Comparison of ENCODE assay signal across 8 cellular contexts in genomic region chr9:19934301-19934868, GRCh38.
DNase-seq lines count a peak whose midpoint lies in the region; ATAC-seq and TF ChIP-seq lines count a peak whose summit lies in the region.

No MANE protein-coding gene starts in this region.

- TF ChIP-seq CTCF in ascending aorta (IDR thresholded peaks at IDR 0.05), result no peak

- intact Hi-C loops in ascending aorta (cut with DNase I), result no loop called here

- H3K4me3 ChIP-seq in ascending aorta (peak overlapping the region; percentile 46 to 65), iPS DF 6.9 (ENCODE audit: low read length) (peak overlapping the region; percentile 25; the same call in 1 of the 2 replicates)

- DNase-seq in ELF-1 (ENCODE audit: low read depth, low spot score) (peak; percentile 51), ascending aorta (ENCODE audit: low spot score in 2 of 2) (no peak), iPS DF 6.9 (ENCODE audit: low read depth, low spot score) (no peak), renal cortical epithelial cell (ENCODE audit: low read depth) (peak; percentile 11), cerebellar nuclear complex (lab: John Stamatoyannopoulos, UW) (no peak), foreskin melanocyte (no peak)

- no peaks in the 10 kb centered on the region for H3K27me3 ChIP-seq in ascending aorta
- no peaks in the 10 kb centered on the region for H3K27me3 ChIP-seq in iPS DF 6.9 (ENCODE audit: control insufficient read depth, insufficient read depth, low read length)

- H3K4me1 ChIP-seq in ascending aorta (no peaks in the 10 kb centered on the region), iPS DF 6.9 (ENCODE audit: control insufficient read depth, insufficient read depth, low read length) (peaks cover 2% of the 10 kb centered on the region; the same call in 1 of the 2 replicates)

- no peaks in the 10 kb centered on the region for H3K9me3 ChIP-seq in ascending aorta
- no peaks in the 10 kb centered on the region for H3K9me3 ChIP-seq in iPS DF 6.9 (ENCODE audit: control insufficient read depth, insufficient read depth, low read length)

- no CpG with 5 or more reads among the region's 41 CpGs for WGBS in iPS DF 6.9 (ENCODE audit: insufficient coverage, insufficient read length)

- ATAC-seq in HG02678 (IDR thresholded peaks at IDR 0.05; ENCODE audit: unreplicated experiment) (no peak), GM18502 (IDR thresholded peaks at IDR 0.05; ENCODE audit: poor library complexity, unreplicated experiment) (no peak)

- H3K36me3 ChIP-seq in ascending aorta (no peaks in the 10 kb centered on the region), iPS DF 6.9 (ENCODE audit: control insufficient read depth, insufficient read depth, low read length) (no peaks in the 10 kb centered on the region)

- no peak overlapping the region for H3K27ac ChIP-seq in ascending aorta
- no peak overlapping the region for H3K27ac ChIP-seq in iPS DF 6.9 (ENCODE audit: low read length)

Comparison
In these comparisons a context has a peak if more than half of its experiments do, and no peak if none do; other contexts are left out.
1. DNase-seq: peak in ELF-1 (single experiment) and renal cortical epithelial cell (single experiment); none in ascending aorta (0 of 2), iPS DF 6.9 (single experiment), cerebellar nuclear complex (0 of 2) and foreskin melanocyte (single experiment).